In genomic region chr2:74813201-74813600, GRCh38 we compare ENCODE assay signal across 1 cellular context.
A peak's percentile ranks its signal among the peaks of the same experiment; 100 is the strongest.
TF ChIP-seq lines count a peak whose summit lies in the region.

No MANE protein-coding gene starts in this region.

TF ChIP-seq in HepG2, 621 proteins besides CTCF, POLR2A, EP300 and RAD21 (continued from another document):
- TF ChIP-seq, protein P1, sequence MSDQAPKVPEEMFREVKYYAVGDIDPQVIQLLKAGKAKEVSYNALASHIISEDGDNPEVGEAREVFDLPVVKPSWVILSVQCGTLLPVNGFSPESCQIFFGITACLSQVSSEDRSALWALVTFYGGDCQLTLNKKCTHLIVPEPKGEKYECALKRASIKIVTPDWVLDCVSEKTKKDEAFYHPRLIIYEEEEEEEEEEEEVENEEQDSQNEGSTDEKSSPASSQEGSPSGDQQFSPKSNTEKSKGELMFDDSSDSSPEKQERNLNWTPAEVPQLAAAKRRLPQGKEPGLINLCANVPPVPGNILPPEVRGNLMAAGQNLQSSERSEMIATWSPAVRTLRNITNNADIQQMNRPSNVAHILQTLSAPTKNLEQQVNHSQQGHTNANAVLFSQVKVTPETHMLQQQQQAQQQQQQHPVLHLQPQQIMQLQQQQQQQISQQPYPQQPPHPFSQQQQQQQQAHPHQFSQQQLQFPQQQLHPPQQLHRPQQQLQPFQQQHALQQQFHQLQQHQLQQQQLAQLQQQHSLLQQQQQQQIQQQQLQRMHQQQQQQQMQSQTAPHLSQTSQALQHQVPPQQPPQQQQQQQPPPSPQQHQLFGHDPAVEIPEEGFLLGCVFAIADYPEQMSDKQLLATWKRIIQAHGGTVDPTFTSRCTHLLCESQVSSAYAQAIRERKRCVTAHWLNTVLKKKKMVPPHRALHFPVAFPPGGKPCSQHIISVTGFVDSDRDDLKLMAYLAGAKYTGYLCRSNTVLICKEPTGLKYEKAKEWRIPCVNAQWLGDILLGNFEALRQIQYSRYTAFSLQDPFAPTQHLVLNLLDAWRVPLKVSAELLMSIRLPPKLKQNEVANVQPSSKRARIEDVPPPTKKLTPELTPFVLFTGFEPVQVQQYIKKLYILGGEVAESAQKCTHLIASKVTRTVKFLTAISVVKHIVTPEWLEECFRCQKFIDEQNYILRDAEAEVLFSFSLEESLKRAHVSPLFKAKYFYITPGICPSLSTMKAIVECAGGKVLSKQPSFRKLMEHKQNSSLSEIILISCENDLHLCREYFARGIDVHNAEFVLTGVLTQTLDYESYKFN (CRISPR knock-in tag; conservative IDR thresholded peaks at IDR 0.05): 0 out of 2 replicates have a peak, but pooled peaks have one; percentile 6
- TF ChIP-seq AHDC1 (CRISPR knock-in tag; IDR thresholded peaks at IDR 0.05; ENCODE audit: borderline replicate concordance) (0 out of 2 replicates have a peak, but pooled peaks have one; percentile 3), SATB2 (CRISPR knock-in tag; IDR thresholded peaks at IDR 0.05) (no peak), ETV5 (CRISPR knock-in tag; IDR thresholded peaks at IDR 0.05; ENCODE audit: borderline replicate concordance) (no peak), ZNF17 (CRISPR knock-in tag; IDR thresholded peaks at IDR 0.05) (no peak), AKNA (CRISPR knock-in tag; IDR thresholded peaks at IDR 0.05; ENCODE audit: borderline replicate concordance) (no peak), ATF1 (CRISPR knock-in tag; IDR thresholded peaks at IDR 0.05) (0 out of 2 replicates have a peak, but pooled peaks have one; percentile 3), TEAD2 (CRISPR knock-in tag; IDR thresholded peaks at IDR 0.05) (no peak), REPIN1 (CRISPR knock-in tag; IDR thresholded peaks at IDR 0.05; ENCODE audit: borderline replicate concordance, low read depth) (peak; percentile 14; the same call in 1 of the 2 replicates), SNAPC2 (CRISPR knock-in tag; IDR thresholded peaks at IDR 0.05) (0 out of 2 replicates have a peak, but pooled peaks have one; percentile 62)
- TF ChIP-seq, protein P2, sequence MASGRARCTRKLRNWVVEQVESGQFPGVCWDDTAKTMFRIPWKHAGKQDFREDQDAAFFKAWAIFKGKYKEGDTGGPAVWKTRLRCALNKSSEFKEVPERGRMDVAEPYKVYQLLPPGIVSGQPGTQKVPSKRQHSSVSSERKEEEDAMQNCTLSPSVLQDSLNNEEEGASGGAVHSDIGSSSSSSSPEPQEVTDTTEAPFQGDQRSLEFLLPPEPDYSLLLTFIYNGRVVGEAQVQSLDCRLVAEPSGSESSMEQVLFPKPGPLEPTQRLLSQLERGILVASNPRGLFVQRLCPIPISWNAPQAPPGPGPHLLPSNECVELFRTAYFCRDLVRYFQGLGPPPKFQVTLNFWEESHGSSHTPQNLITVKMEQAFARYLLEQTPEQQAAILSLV (CRISPR knock-in tag; IDR thresholded peaks at IDR 0.05; ENCODE audit: borderline replicate concordance): no peak
